In genomic region chr9:27717991-27718390, GRCh38 we compare ENCODE assay signal across 14 cellular contexts.
A peak's percentile ranks its signal among the peaks of the same experiment; 100 is the strongest.
DNase-seq lines count a peak whose midpoint lies in the region; ATAC-seq and TF ChIP-seq lines count a peak whose summit lies in the region.
"Had no signal": no experiment of that assay in that cellular context is flagged by ENCODE, and none has a peak within 500 bp of the region (broad histone marks: within the 10 kb centered on the region; RNA-seq: fewer than 3 reads in every experiment).

No MANE protein-coding gene starts in this region.

- peaks cover 0 to 1% of the 10 kb centered on the region in 2 donors for H3K27me3 Mint-ChIP-seq in natural killer cell treated with Interleukin-12 subunit alpha and Interleukin-12 subunit beta and Interleukin-15 and Interleukin-18, amount 100 ng/mL, for 72 hours

- H3K27ac ChIP-seq in mesenchymal stem cell (ENCODE audit: low read length, poor library complexity, severe bottlenecking), result no peak overlapping the region

- H3K9me3 Mint-ChIP-seq in natural killer cell treated with Interleukin-12 subunit alpha and Interleukin-12 subunit beta and Interleukin-15 and Interleukin-18, amount 100 ng/mL, for 72 hours, result peaks cover 3% of the 10 kb centered on the region
- H3K9me3 Mint-ChIP-seq: CD4-positive, alpha-beta memory T cell; GM23338; H9 had no signal

- H3K4me1 ChIP-seq in mesenchymal stem cell (ENCODE audit: control insufficient read depth, insufficient read depth, low read depth, low read length), result no peaks in the 10 kb centered on the region

- no peak overlapping the region for H2AFZ ChIP-seq in mesenchymal stem cell (ENCODE audit: low read depth, low read length)
- H2AFZ ChIP-seq: GM23338 had no signal

- H3K4me3 Mint-ChIP-seq in natural killer cell treated with Interleukin-12 subunit alpha and Interleukin-12 subunit beta and Interleukin-15 and Interleukin-18, amount 100 ng/mL, for 72 hours, result no peak overlapping the region
- H3K4me3 Mint-ChIP-seq: CD4-positive, alpha-beta memory T cell; GM23338; H9 had no signal

- no peak overlapping the region for H2BK120ac ChIP-seq in mesenchymal stem cell (ENCODE audit: low read depth, low read length)

- H3K4me1 Mint-ChIP-seq in natural killer cell treated with Interleukin-12 subunit alpha and Interleukin-12 subunit beta and Interleukin-15 and Interleukin-18, amount 100 ng/mL, for 72 hours (ENCODE audit: low read depth in 2 of 2), result no peaks in the 10 kb centered on the region
- H3K4me1 Mint-ChIP-seq: CD4-positive, alpha-beta memory T cell had no signal

- H3K4ac ChIP-seq in mesenchymal stem cell (ENCODE audit: low read depth in 1 of 2, low read length in 2 of 2), result no peak overlapping the region

- H3K9ac ChIP-seq in mesenchymal stem cell (ENCODE audit: low read length), result no peak overlapping the region

- H2BK15ac ChIP-seq in mesenchymal stem cell (ENCODE audit: low read depth, poor library complexity, severe bottlenecking), result no peak overlapping the region

- H2BK12ac ChIP-seq in mesenchymal stem cell (ENCODE audit: low read length in 2 of 2), result no peak overlapping the region

- no peak overlapping the region for H2AK5ac ChIP-seq in mesenchymal stem cell (ENCODE audit: low read length, severe bottlenecking)

- H3K14ac ChIP-seq in mesenchymal stem cell (ENCODE audit: low read length in 2 of 2), result no peak overlapping the region

- H3K9me3 ChIP-seq in mesenchymal stem cell (ENCODE audit: control insufficient read depth, low read length), result no peaks in the 10 kb centered on the region

- H3K23ac ChIP-seq in mesenchymal stem cell (ENCODE audit: low read length in 2 of 2), result no peak overlapping the region

- H3K27ac Mint-ChIP-seq in natural killer cell treated with Interleukin-12 subunit alpha and Interleukin-12 subunit beta and Interleukin-15 and Interleukin-18, amount 100 ng/mL, for 72 hours, result no peak overlapping the region
- H3K27ac Mint-ChIP-seq: CD4-positive, alpha-beta memory T cell; GM23338; H9 had no signal

- no peak overlapping the region for H3K18ac ChIP-seq in mesenchymal stem cell (ENCODE audit: low read depth in 1 of 2, low read length in 2 of 2)

- no peak for ATAC-seq in natural killer cell treated with Interleukin-12 subunit alpha and Interleukin-12 subunit beta and Interleukin-15 and Interleukin-18, amount 100 ng/mL, for 72 hours
- ATAC-seq: GM23338, HCT116 had no signal

- H4K8ac ChIP-seq in mesenchymal stem cell (ENCODE audit: low read length), result no peak overlapping the region

- H3K27me3 ChIP-seq in mesenchymal stem cell (ENCODE audit: control insufficient read depth in 1 of 2, insufficient read depth in 1 of 2, low read length in 2 of 2), result peaks cover 8 to 9% of the 10 kb centered on the region in 2 experiments

- no peak overlapping the region for H3K4me2 ChIP-seq in mesenchymal stem cell (ENCODE audit: low read length, poor library complexity, severe bottlenecking)
- H3K4me2 ChIP-seq: GM23338 had no signal

- 68% methylated on average over 2 of the region's 2 CpGs for WGBS in mesenchymal stem cell

- no peak overlapping the region for H4K91ac ChIP-seq in mesenchymal stem cell (ENCODE audit: low read length)

- no peak for TF ChIP-seq CTCF in choroid plexus epithelial cell (conservative IDR thresholded peaks at IDR 0.05; ENCODE audit: low read depth, low read length)

- no peaks in the 10 kb centered on the region for H3K36me3 Mint-ChIP-seq in natural killer cell treated with Interleukin-12 subunit alpha and Interleukin-12 subunit beta and Interleukin-15 and Interleukin-18, amount 100 ng/mL, for 72 hours
- H3K36me3 Mint-ChIP-seq: CD4-positive, alpha-beta memory T cell had no signal

- no peak overlapping the region for H2BK5ac ChIP-seq in mesenchymal stem cell (ENCODE audit: low read depth, low read length, poor library complexity, severe bottlenecking)

- peak; percentile 1 for DNase-seq in NCI-H510A treated with DMSO at 0.1 percent for 48 hours (lab: John Stamatoyannopoulos, UW)
- DNase-seq in NCI-H510A (lab: John Stamatoyannopoulos, UW), result no peak
- DNase-seq in choroid plexus epithelial cell (ENCODE audit: low read depth), result peak; percentile 87
- peak; percentile 3 for DNase-seq in mesenchymal stem cell
- no peak for DNase-seq in stimulated activated naive CD4-positive, alpha-beta T cell (lab: John Stamatoyannopoulos, UW)
- no peak for DNase-seq in natural killer cell treated with Interleukin-12 subunit alpha and Interleukin-12 subunit beta and Interleukin-15 and Interleukin-18, amount 100 ng/mL, for 72 hours (ENCODE audit: low spot score)
- DNase-seq: Calu3; CD4-positive, alpha-beta memory T cell; COR-L47; DMS79 treated with DMSO at 0.1 percent for 48 hours; GF-D8; H9 had no signal

- H3K36me3 ChIP-seq in mesenchymal stem cell (ENCODE audit: control insufficient read depth in 1 of 2, insufficient read depth in 2 of 2, low read depth in 1 of 2, low read length in 2 of 2), result no peaks in the 10 kb centered on the region

- H3K4me3 ChIP-seq in choroid plexus epithelial cell (ENCODE audit: low read depth, low read length) (no peak overlapping the region), mesenchymal stem cell (ENCODE audit: insufficient read depth in 1 of 2, low read depth in 1 of 2, low read length in 2 of 2) (no peak overlapping the region)
- H3K4me3 ChIP-seq: GM23338 had no signal

- H3K79me1 ChIP-seq in mesenchymal stem cell (replicated peaks; ENCODE audit: low read length, poor library complexity, severe bottlenecking), result no peaks in the 10 kb centered on the region

Comparison
In these comparisons a context has a peak if more than half of its experiments do, and no peak if none do; other contexts are left out.
1. DNase-seq: peak in NCI-H510A treated with DMSO at 0.1 percent for 48 hours (single experiment), choroid plexus epithelial cell (single experiment) and mesenchymal stem cell (single experiment); none in NCI-H510A (single experiment), stimulated activated naive CD4-positive, alpha-beta T cell (0 of 6) and natural killer cell treated with Interleukin-12 subunit alpha and Interleukin-12 subunit beta and Interleukin-15 and Interleukin-18, amount 100 ng/mL, for 72 hours (single experiment).